8 cellular contexts compared by ENCODE assay signal in the genomic region with DNA sequence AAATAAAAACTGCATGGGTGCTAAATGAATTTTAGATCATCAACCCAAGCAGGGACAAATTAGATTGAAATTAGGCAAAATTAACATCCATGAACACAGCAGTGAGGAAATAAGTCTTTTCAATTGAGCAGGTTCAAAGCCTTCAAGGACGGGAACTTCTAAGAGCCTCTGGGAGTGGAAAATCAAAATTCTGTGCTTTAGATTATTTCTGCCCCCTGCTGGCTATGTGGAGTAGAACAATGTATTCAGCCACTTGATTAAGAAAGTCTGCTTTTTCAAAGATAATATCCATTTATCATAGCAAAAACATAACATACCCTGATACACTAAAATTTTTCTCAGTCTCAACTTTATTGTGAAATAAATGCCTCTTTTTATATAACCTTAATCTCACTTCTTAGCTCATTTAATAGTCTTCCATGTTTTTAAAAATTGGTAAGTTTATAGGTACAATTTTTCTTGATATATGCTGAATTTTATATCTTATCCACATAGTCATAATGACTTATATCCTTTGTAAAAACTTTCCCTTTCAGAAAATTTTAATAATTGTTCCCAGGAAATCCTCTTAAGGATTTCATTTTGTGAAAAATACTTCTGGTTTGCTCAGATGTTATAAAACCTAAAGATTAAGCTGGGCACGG. TPM values are rescaled to one million over a fixed set of nuclear protein-coding genes. Genes with fewer than 3 reads are reported as not detected.
DNase-seq lines count a peak whose midpoint lies in the region; ATAC-seq lines count a peak whose summit lies in the region.

No MANE protein-coding gene starts in this region.

- ATAC-seq in HG03045 (IDR thresholded peaks at IDR 0.05; ENCODE audit: unreplicated experiment) (no peak), GM18520 (IDR thresholded peaks at IDR 0.05; ENCODE audit: unreplicated experiment) (no peak)

- H3K36me3 Mint-ChIP-seq in activated naive CD4-positive, alpha-beta T cell treated with anti-CD3 and anti-CD28 coated beads, Interleukin-2, amount 10 ng/mL, durations not matched to agents 7 days and 5 days, result peaks cover 21% of the 10 kb centered on the region

- H4K20me1 ChIP-seq in Karpas-422 (ENCODE audit: insufficient read depth, low read depth, low read length), result no peaks in the 10 kb centered on the region

- no peak overlapping the region for H3K4me3 Mint-ChIP-seq in activated naive CD4-positive, alpha-beta T cell treated with anti-CD3 and anti-CD28 coated beads, Interleukin-2, amount 10 ng/mL, durations not matched to agents 7 days and 5 days

- H3K79me2 ChIP-seq in Karpas-422 (ENCODE audit: low read length), result no peaks in the 10 kb centered on the region

- no peaks in the 10 kb centered on the region for H3K27me3 ChIP-seq in Karpas-422 (ENCODE audit: low read length)

- no peak overlapping the region for H3K4me3 ChIP-seq in Karpas-422 (ENCODE audit: low read length)

- H3K4me1 Mint-ChIP-seq in activated naive CD4-positive, alpha-beta T cell treated with anti-CD3 and anti-CD28 coated beads, Interleukin-2, amount 10 ng/mL, durations not matched to agents 7 days and 5 days, result peaks cover 5% of the 10 kb centered on the region

- no peaks in the 10 kb centered on the region for H3K9me2 ChIP-seq in Karpas-422 (replicated peaks; ENCODE audit: insufficient read depth, low read length)

- H3K4me1 ChIP-seq in Karpas-422 (ENCODE audit: low read length), result peaks cover 2% of the 10 kb centered on the region

- intact Hi-C loops in head of caudate nucleus (cut with DNase I), result no loop called here

- CTCF ChIA-PET in activated naive CD4-positive, alpha-beta T cell treated with anti-CD3 and anti-CD28 coated beads, Interleukin-2, amount 10 ng/mL, durations not matched to agents 7 days and 5 days (lab: Charles Lee), result interaction anchor here (0.9 to 3.3 kb wide), 7 partner anchors 9 to 317 kb away, joined by 3 to 25 read pairs (median 5); a partner anchor contains a TSS

- DNase-seq in DMS79 treated with DMSO at 0.1 percent for 48 hours (lab: John Stamatoyannopoulos, UW) (peak; percentile 23), Karpas-422 (peak; percentile 87), OCI-M1 (lab: John Stamatoyannopoulos, UW) (peak; percentile 78), head of caudate nucleus (peak in 27 of 42 donors; percentile 19 to 85 (median 57)), putamen (ENCODE audit: low spot score) (peak; percentile 48)
- DNase-seq in activated naive CD4-positive, alpha-beta T cell treated with anti-CD3 and anti-CD28 coated beads, Interleukin-2, amount 10 ng/mL, durations not matched to agents 7 days and 5 days, result peak; percentile 62

- no peak overlapping the region for H3K9ac ChIP-seq in Karpas-422 (ENCODE audit: low read length)

- H3K27ac ChIP-seq in Karpas-422 (ENCODE audit: low read length), result no peak overlapping the region

- no peaks in the 10 kb centered on the region for H3K27me3 Mint-ChIP-seq in activated naive CD4-positive, alpha-beta T cell treated with anti-CD3 and anti-CD28 coated beads, Interleukin-2, amount 10 ng/mL, durations not matched to agents 7 days and 5 days

- H3K4me2 ChIP-seq in Karpas-422 (ENCODE audit: low read depth, low read length, poor library complexity, severe bottlenecking), result no peak overlapping the region

- no peaks in the 10 kb centered on the region for H3K9me3 Mint-ChIP-seq in activated naive CD4-positive, alpha-beta T cell treated with anti-CD3 and anti-CD28 coated beads, Interleukin-2, amount 10 ng/mL, durations not matched to agents 7 days and 5 days

- no peak overlapping the region for H2AFZ ChIP-seq in Karpas-422 (ENCODE audit: low read length)

- no peak overlapping the region for H3K27ac Mint-ChIP-seq in activated naive CD4-positive, alpha-beta T cell treated with anti-CD3 and anti-CD28 coated beads, Interleukin-2, amount 10 ng/mL, durations not matched to agents 7 days and 5 days

- no peaks in the 10 kb centered on the region for H3K36me3 ChIP-seq in Karpas-422 (ENCODE audit: insufficient read depth, low read length)

- H3K9me3 ChIP-seq in Karpas-422 (ENCODE audit: low read length), result no peaks in the 10 kb centered on the region

RNA-seq across cellular contexts. Expression of a gene that starts 28.1 kb away (rescaled TPM):
- total RNA-seq in Karpas-422 (2014; rRNA removed; shearing (Covaris generic); ENCODE audit: low replicate concordance), result 30.1 and 54.1 TPM in 2 replicates

Comparison
In these comparisons a context has a peak if more than half of its experiments do, and no peak if none do; other contexts are left out.
1. DNase-seq: peak in every context shown above with its lines; median percentile 87 in Karpas-422; 78 in OCI-M1; 62 in activated naive CD4-positive, alpha-beta T cell treated with anti-CD3 and anti-CD28 coated beads, Interleukin-2, amount 10 ng/mL, durations not matched to agents 7 days and 5 days; 57 in head of caudate nucleus; 48 in putamen; 23 in DMS79 treated with DMSO at 0.1 percent for 48 hours.